ENCODE assay signal across 1 cellular context in the genomic region with DNA sequence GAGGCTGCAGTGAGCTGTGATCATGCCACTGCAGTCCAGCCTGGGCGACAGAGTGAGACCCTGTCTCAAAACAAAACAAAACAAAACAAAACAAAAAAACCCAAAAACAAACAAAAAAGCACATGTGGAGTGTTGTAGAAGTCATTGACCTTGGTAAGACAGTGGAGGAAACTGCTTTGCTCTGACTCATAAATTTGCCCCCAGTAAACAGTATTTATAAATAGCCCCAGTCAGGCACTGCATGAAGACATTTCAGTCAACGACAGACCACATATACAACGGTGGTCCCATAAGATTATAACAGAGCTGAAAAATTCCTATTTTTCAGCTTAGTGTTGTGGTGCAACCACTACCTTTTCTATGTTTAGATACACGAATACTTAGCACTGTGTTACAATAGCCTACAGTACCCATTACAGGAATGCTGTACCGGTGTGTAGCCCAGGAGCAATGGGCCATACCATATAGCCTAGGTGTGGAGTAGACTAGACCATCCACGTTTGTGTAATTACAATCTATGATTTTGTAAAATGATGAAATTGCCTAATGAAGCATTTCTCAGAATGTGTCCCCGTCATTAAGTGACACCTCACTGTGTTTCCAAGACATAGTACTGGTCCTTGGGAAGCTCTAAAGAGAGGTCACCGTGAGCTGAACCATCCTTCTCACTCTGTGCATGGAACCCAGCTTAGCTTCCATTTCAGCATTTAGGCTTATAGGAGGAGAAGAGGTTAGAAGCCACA.
A peak's percentile ranks its signal among the peaks of the same experiment; 100 is the strongest.
TF ChIP-seq lines count a peak whose summit lies in the region.

No MANE protein-coding gene starts in this region.

TF ChIP-seq in K562, 482 proteins besides CTCF, POLR2A, EP300 and RAD21:
- TF ChIP-seq NR1H2 (CRISPR knock-in tag; IDR thresholded peaks at IDR 0.05) (no peak), ATF7 (IDR thresholded peaks at IDR 0.05) (no peak)
- TF ChIP-seq, protein P1, sequence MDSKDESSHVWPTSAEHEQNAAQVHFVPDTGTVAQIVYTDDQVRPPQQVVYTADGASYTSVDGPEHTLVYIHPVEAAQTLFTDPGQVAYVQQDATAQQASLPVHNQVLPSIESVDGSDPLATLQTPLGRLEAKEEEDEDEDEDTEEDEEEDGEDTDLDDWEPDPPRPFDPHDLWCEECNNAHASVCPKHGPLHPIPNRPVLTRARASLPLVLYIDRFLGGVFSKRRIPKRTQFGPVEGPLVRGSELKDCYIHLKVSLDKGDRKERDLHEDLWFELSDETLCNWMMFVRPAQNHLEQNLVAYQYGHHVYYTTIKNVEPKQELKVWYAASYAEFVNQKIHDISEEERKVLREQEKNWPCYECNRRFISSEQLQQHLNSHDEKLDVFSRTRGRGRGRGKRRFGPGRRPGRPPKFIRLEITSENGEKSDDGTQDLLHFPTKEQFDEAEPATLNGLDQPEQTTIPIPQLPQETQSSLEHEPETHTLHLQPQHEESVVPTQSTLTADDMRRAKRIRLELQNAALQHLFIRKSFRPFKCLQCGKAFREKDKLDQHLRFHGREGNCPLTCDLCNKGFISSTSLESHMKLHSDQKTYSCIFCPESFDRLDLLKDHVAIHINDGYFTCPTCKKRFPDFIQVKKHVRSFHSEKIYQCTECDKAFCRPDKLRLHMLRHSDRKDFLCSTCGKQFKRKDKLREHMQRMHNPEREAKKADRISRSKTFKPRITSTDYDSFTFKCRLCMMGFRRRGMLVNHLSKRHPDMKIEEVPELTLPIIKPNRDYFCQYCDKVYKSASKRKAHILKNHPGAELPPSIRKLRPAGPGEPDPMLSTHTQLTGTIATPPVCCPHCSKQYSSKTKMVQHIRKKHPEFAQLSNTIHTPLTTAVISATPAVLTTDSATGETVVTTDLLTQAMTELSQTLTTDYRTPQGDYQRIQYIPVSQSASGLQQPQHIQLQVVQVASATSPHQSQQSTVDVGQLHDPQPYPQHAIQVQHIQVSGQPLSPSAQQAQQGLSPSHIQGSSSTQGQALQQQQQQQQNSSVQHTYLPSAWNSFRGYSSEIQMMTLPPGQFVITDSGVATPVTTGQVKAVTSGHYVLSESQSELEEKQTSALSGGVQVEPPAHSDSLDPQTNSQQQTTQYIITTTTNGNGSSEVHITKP (IDR thresholded peaks at IDR 0.05; ENCODE audit: partially characterized antibody): peak; percentile 87
- TF ChIP-seq, protein P2, sequence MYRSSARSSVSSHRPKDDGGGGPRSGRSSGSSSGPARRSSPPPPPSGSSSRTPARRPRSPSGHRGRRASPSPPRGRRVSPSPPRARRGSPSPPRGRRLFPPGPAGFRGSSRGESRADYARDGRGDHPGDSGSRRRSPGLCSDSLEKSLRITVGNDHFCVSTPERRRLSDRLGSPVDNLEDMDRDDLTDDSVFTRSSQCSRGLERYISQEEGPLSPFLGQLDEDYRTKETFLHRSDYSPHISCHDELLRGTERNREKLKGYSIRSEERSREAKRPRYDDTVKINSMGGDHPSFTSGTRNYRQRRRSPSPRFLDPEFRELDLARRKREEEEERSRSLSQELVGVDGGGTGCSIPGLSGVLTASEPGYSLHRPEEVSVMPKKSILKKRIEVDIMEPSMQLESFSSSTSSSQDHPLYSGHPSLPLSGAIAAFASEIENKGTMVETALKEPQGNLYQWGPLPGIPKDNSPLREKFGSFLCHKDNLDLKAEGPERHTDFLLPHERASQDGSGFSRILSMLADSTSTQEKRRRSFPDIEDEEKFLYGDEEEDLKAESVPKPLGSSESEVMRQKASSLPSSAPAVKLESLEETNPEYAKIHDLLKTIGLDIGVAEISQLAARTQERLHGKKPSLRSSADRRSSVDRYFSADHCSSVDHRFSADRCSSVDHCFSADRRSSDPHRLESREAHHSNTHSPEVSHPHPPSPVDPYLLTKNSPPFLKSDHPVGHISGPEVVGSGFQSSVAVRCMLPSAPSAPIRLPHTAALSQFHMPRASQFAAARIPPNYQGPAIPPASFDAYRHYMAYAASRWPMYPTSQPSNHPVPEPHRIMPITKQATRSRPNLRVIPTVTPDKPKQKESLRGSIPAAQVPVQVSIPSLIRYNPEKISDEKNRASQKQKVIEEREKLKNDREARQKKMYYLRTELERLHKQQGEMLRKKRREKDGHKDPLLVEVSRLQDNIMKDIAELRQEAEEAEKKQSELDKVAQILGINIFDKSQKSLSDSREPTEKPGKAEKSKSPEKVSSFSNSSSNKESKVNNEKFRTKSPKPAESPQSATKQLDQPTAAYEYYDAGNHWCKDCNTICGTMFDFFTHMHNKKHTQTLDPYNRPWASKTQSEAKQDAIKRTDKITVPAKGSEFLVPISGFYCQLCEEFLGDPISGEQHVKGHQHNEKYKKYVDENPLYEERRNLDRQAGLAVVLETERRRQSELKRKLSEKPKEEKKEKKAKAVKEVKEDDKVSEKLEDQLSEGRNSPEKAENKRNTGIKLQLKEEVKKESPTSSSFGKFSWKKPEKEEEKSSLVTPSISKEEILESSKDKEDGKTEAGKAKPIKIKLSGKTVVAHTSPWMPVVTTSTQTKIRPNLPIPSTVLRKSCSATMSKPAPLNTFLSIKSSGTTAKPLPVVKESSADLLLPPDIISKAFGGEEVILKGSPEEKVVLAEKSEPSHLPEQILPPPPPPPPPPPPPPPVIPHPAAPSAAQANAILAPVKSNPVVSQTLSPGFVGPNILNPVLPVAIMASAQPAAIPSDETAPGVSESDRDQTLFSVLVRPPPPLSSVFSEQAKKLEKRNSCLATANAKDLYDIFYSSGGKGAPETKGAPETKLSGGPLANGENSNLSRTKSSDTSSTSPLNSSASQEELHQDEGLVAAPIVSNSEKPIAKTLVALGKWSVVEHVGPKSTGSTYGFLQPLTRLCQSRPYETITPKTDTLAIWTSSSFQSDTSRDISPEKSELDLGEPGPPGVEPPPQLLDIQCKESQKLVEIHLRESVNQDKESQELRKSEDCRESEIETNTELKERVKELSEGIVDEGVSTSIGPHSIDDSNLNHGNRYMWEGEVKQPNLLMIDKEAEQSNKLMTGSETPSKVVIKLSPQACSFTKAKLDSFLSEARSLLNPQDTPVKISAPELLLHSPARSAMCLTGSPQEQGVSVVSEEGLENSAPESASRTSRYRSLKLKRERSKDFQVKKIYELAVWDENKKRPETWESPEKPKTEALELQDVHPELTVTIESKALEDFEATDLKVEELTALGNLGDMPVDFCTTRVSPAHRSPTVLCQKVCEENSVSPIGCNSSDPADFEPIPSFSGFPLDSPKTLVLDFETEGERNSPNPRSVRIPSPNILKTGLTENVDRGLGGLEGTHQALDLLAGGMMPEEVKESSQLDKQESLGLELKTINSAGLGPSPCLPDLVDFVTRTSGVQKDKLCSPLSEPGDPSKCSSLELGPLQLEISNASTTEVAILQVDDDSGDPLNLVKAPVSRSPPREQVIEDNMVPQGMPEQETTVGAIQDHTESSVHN (IDR thresholded peaks at IDR 0.05; ENCODE audit: borderline replicate concordance in 1 of 2, low read depth in 1 of 2): no peak
